Comparison of ENCODE assay signal across 1 cellular context in the genomic region with DNA sequence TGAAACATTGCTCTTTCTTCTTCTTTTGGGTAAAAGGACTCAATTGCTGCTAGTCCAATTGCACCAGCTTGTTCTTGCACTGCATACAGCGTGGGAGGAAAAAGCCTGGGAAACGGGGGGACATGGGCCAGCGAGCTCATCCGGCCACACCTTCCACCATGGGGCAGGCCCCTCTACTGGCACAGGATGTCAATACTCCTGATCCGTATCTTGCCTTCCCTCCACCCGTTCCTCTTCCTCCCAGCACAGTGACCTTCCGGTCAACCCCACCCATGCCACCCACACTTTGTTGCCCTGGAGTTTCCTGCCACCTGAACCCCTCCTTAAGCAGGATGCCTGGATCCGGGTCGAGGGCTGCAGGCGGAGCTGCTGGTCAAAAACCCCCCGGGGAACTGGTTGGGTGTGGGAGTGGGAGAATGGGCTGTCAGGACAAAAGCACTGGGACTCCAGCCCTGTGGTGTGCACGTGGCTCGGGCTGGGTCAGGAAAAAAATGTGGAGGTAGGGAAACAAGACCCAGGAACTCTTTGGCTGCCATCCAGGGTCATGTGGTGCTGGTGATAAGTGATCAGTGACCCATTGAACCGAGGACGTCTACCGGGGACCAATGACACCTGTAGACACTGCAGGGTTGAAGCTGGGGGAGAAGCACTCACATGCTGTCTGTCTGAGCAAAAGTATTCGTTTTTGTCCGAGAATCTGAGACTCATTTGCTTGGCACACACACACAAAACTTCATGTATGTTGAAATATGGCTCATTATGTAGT.
A peak's percentile ranks its signal among the peaks of the same experiment; 100 is the strongest.
TF ChIP-seq lines count a peak whose summit lies in the region.

No MANE protein-coding gene starts in this region.

TF ChIP-seq in K562, 482 proteins besides CTCF, POLR2A, EP300 and RAD21 (continued from another document and continues in another):
- TF ChIP-seq, protein P1, sequence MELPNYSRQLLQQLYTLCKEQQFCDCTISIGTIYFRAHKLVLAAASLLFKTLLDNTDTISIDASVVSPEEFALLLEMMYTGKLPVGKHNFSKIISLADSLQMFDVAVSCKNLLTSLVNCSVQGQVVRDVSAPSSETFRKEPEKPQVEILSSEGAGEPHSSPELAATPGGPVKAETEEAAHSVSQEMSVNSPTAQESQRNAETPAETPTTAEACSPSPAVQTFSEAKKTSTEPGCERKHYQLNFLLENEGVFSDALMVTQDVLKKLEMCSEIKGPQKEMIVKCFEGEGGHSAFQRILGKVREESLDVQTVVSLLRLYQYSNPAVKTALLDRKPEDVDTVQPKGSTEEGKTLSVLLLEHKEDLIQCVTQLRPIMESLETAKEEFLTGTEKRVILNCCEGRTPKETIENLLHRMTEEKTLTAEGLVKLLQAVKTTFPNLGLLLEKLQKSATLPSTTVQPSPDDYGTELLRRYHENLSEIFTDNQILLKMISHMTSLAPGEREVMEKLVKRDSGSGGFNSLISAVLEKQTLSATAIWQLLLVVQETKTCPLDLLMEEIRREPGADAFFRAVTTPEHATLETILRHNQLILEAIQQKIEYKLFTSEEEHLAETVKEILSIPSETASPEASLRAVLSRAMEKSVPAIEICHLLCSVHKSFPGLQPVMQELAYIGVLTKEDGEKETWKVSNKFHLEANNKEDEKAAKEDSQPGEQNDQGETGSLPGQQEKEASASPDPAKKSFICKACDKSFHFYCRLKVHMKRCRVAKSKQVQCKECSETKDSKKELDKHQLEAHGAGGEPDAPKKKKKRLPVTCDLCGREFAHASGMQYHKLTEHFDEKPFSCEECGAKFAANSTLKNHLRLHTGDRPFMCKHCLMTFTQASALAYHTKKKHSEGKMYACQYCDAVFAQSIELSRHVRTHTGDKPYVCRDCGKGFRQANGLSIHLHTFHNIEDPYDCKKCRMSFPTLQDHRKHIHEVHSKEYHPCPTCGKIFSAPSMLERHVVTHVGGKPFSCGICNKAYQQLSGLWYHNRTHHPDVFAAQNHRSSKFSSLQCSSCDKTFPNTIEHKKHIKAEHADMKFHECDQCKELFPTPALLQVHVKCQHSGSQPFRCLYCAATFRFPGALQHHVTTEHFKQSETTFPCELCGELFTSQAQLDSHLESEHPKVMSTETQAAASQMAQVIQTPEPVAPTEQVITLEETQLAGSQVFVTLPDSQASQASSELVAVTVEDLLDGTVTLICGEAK (IDR thresholded peaks at IDR 0.05): peak; percentile 24; the same call in 1 of the 2 replicates
- TF ChIP-seq, protein P1 (CRISPR knock-in tag; IDR thresholded peaks at IDR 0.05): no peak
- TF ChIP-seq FOS (IDR thresholded peaks at IDR 0.05; ENCODE audit: extremely low read depth, insufficient read length): no peak
- TF ChIP-seq ZFPM2 (CRISPR knock-in tag; IDR thresholded peaks at IDR 0.05): no peak
- no peak for TF ChIP-seq NCOA2 (IDR thresholded peaks at IDR 0.05; ENCODE audit: partially characterized antibody in 2 of 2)
- no peak for TF ChIP-seq ELF2 (CRISPR knock-in tag; IDR thresholded peaks at IDR 0.05)
- TF ChIP-seq BACH1 (tag; IDR thresholded peaks at IDR 0.05): no peak
- no peak for TF ChIP-seq ZNF445 (CRISPR knock-in tag; IDR thresholded peaks at IDR 0.05; ENCODE audit: low read depth)
- no peak for TF ChIP-seq ZNF561 (CRISPR knock-in tag; conservative IDR thresholded peaks at IDR 0.05)
- TF ChIP-seq SMARCA5 (IDR thresholded peaks at IDR 0.05): no peak
- TF ChIP-seq NFRKB (IDR thresholded peaks at IDR 0.05; ENCODE audit: low read depth): no peak
- no peak for TF ChIP-seq ZNF324 (CRISPR knock-in tag; IDR thresholded peaks at IDR 0.05)
- TF ChIP-seq ARID1B (IDR thresholded peaks at IDR 0.05): 0 out of 2 replicates have a peak, but pooled peaks have one; percentile 6
- peak; percentile 52 for TF ChIP-seq CXXC5 (CRISPR knock-in tag; IDR thresholded peaks at IDR 0.05)
- 0 out of 2 replicates have a peak, but pooled peaks have one; percentile 40 for TF ChIP-seq E2F3 (CRISPR knock-in tag; IDR thresholded peaks at IDR 0.05)
- TF ChIP-seq ATF1 (CRISPR knock-in tag; IDR thresholded peaks at IDR 0.05): no peak
- no peak; the same call in 1 of the 2 replicates for TF ChIP-seq ATF1 (tag; IDR thresholded peaks at IDR 0.05)
- no peak for TF ChIP-seq ZZZ3 (IDR thresholded peaks at IDR 0.05)
- TF ChIP-seq, protein P2, sequence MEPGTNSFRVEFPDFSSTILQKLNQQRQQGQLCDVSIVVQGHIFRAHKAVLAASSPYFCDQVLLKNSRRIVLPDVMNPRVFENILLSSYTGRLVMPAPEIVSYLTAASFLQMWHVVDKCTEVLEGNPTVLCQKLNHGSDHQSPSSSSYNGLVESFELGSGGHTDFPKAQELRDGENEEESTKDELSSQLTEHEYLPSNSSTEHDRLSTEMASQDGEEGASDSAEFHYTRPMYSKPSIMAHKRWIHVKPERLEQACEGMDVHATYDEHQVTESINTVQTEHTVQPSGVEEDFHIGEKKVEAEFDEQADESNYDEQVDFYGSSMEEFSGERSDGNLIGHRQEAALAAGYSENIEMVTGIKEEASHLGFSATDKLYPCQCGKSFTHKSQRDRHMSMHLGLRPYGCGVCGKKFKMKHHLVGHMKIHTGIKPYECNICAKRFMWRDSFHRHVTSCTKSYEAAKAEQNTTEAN (CRISPR knock-in tag; IDR thresholded peaks at IDR 0.05): no peak
- TF ChIP-seq, protein P3, sequence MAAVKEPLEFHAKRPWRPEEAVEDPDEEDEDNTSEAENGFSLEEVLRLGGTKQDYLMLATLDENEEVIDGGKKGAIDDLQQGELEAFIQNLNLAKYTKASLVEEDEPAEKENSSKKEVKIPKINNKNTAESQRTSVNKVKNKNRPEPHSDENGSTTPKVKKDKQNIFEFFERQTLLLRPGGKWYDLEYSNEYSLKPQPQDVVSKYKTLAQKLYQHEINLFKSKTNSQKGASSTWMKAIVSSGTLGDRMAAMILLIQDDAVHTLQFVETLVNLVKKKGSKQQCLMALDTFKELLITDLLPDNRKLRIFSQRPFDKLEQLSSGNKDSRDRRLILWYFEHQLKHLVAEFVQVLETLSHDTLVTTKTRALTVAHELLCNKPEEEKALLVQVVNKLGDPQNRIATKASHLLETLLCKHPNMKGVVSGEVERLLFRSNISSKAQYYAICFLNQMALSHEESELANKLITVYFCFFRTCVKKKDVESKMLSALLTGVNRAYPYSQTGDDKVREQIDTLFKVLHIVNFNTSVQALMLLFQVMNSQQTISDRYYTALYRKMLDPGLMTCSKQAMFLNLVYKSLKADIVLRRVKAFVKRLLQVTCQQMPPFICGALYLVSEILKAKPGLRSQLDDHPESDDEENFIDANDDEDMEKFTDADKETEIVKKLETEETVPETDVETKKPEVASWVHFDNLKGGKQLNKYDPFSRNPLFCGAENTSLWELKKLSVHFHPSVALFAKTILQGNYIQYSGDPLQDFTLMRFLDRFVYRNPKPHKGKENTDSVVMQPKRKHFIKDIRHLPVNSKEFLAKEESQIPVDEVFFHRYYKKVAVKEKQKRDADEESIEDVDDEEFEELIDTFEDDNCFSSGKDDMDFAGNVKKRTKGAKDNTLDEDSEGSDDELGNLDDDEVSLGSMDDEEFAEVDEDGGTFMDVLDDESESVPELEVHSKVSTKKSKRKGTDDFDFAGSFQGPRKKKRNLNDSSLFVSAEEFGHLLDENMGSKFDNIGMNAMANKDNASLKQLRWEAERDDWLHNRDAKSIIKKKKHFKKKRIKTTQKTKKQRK (IDR thresholded peaks at IDR 0.05; ENCODE audit: borderline replicate concordance, low read depth, low read length): no peak
- TF ChIP-seq SAP30 (IDR thresholded peaks at IDR 0.05; ENCODE audit: borderline replicate concordance, insufficient read depth, low read depth, low read length, poor library complexity, severe bottlenecking): no peak
- no peak for TF ChIP-seq TEAD2 (tag; IDR thresholded peaks at IDR 0.05)
- TF ChIP-seq CEBPG (CRISPR knock-in tag; IDR thresholded peaks at IDR 0.05): no peak
- no peak for TF ChIP-seq CEBPG (tag; conservative IDR thresholded peaks at IDR 0.05 in 1 of 2, IDR thresholded peaks at IDR 0.05 in 1 of 2)
- TF ChIP-seq NR1H2 (CRISPR knock-in tag; IDR thresholded peaks at IDR 0.05): no peak
- TF ChIP-seq HNRNPK (IDR thresholded peaks at IDR 0.05; ENCODE audit: low read depth, low read length, poor library complexity, severe bottlenecking): no peak
- no peak for TF ChIP-seq HMG20A (CRISPR knock-in tag; conservative IDR thresholded peaks at IDR 0.05)
- no peak for TF ChIP-seq TAF1 (IDR thresholded peaks at IDR 0.05; ENCODE audit: control insufficient read depth, extremely low read depth, insufficient read depth, low read length, severe bottlenecking)
- TF ChIP-seq, protein P4, sequence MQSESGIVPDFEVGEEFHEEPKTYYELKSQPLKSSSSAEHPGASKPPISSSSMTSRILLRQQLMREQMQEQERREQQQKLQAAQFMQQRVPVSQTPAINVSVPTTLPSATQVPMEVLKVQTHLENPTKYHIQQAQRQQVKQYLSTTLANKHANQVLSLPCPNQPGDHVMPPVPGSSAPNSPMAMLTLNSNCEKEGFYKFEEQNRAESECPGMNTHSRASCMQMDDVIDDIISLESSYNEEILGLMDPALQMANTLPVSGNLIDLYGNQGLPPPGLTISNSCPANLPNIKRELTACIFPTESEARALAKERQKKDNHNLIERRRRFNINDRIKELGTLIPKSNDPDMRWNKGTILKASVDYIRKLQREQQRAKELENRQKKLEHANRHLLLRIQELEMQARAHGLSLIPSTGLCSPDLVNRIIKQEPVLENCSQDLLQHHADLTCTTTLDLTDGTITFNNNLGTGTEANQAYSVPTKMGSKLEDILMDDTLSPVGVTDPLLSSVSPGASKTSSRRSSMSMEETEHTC (IDR thresholded peaks at IDR 0.05): 0 out of 2 replicates have a peak, but pooled peaks have one; percentile 39
- TF ChIP-seq RBM14 (IDR thresholded peaks at IDR 0.05; ENCODE audit: borderline replicate concordance, insufficient read depth, low read depth, low read length): no peak
- TF ChIP-seq, protein P5, sequence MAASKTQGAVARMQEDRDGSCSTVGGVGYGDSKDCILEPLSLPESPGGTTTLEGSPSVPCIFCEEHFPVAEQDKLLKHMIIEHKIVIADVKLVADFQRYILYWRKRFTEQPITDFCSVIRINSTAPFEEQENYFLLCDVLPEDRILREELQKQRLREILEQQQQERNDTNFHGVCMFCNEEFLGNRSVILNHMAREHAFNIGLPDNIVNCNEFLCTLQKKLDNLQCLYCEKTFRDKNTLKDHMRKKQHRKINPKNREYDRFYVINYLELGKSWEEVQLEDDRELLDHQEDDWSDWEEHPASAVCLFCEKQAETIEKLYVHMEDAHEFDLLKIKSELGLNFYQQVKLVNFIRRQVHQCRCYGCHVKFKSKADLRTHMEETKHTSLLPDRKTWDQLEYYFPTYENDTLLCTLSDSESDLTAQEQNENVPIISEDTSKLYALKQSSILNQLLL (CRISPR knock-in tag; IDR thresholded peaks at IDR 0.05; ENCODE audit: borderline replicate concordance): no peak
- TF ChIP-seq, protein P6, sequence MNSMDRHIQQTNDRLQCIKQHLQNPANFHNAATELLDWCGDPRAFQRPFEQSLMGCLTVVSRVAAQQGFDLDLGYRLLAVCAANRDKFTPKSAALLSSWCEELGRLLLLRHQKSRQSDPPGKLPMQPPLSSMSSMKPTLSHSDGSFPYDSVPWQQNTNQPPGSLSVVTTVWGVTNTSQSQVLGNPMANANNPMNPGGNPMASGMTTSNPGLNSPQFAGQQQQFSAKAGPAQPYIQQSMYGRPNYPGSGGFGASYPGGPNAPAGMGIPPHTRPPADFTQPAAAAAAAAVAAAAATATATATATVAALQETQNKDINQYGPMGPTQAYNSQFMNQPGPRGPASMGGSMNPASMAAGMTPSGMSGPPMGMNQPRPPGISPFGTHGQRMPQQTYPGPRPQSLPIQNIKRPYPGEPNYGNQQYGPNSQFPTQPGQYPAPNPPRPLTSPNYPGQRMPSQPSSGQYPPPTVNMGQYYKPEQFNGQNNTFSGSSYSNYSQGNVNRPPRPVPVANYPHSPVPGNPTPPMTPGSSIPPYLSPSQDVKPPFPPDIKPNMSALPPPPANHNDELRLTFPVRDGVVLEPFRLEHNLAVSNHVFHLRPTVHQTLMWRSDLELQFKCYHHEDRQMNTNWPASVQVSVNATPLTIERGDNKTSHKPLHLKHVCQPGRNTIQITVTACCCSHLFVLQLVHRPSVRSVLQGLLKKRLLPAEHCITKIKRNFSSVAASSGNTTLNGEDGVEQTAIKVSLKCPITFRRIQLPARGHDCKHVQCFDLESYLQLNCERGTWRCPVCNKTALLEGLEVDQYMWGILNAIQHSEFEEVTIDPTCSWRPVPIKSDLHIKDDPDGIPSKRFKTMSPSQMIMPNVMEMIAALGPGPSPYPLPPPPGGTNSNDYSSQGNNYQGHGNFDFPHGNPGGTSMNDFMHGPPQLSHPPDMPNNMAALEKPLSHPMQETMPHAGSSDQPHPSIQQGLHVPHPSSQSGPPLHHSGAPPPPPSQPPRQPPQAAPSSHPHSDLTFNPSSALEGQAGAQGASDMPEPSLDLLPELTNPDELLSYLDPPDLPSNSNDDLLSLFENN (IDR thresholded peaks at IDR 0.05; ENCODE audit: low read depth in 2 of 2, low read length in 2 of 2): no peak
- no peak for TF ChIP-seq NR2C1 (IDR thresholded peaks at IDR 0.05)
- TF ChIP-seq NR2C1 (tag; IDR thresholded peaks at IDR 0.05): peak; percentile 70
- TF ChIP-seq FOXA1 (IDR thresholded peaks at IDR 0.05; ENCODE audit: borderline replicate concordance): no peak
- 0 out of 2 replicates have a peak, but pooled peaks have one; percentile 41 for TF ChIP-seq KLF1 (tag; IDR thresholded peaks at IDR 0.05)
- TF ChIP-seq DPF2 (IDR thresholded peaks at IDR 0.05): 0 out of 2 replicates have a peak, but pooled peaks have one; percentile 24
